In genomic region chr18:47906408-47906807, GRCh38 we compare ENCODE assay signal across 21 cellular contexts.
"Had no signal": no experiment of that assay in that cellular context is flagged by ENCODE, and none has a peak within 500 bp of the region (broad histone marks: within the 10 kb centered on the region; RNA-seq: fewer than 3 reads in every experiment).

No MANE protein-coding gene starts in this region.

- H3K27me3 Mint-ChIP-seq: dendritic cell treated with granulocyte-macrophage colony-stimulating factor and Interleukin-4, amounts not matched to agents 40 ng/mL and 50 ng/mL, for 4 days had no signal

- H3K4me3 Mint-ChIP-seq: dendritic cell treated with granulocyte-macrophage colony-stimulating factor and Interleukin-4, amounts not matched to agents 40 ng/mL and 50 ng/mL, for 4 days; mesothelial cell of epicardium; nephron progenitor cell; T-helper 2 cell treated with Interferon-gamma antibody and Interleukin-4, amounts not matched to agents 5 μg/mL and 100 μg/mL, for 36 hours; WTC11 had no signal

- H3K27ac Mint-ChIP-seq: dendritic cell treated with granulocyte-macrophage colony-stimulating factor and Interleukin-4, amounts not matched to agents 40 ng/mL and 50 ng/mL, for 4 days; mesothelial cell of epicardium; nephron progenitor cell; WTC11 had no signal

- ATAC-seq: heart right ventricle, WTC11 had no signal

- DNase-seq: activated CD4-positive, alpha-beta T cell treated with anti-CD3 and anti-CD28 coated beads for 48 hours; activated effector memory CD4-positive, alpha-beta T cell treated with Interleukin-2 at 50 U/mL for 16 hours; activated naive CD4-positive, alpha-beta T cell treated with anti-CD3 and anti-CD28 coated beads, Interleukin-2, amount 50 U/mL, for 16 hours; amniotic stem cell; effector CD8-positive, alpha-beta T cell; esophagus squamous epithelium; heart right ventricle; left lung; nephron progenitor cell; nucleus accumbens; sigmoid colon; stimulated activated CD4-positive, alpha-beta T cell treated with anti-CD3 and anti-CD28 coated beads, Interleukin-4, amount 100 ng/mL, for 4 hours; stimulated activated naive CD4-positive, alpha-beta T cell; substantia nigra; tibial artery; uterus had no signal

- FAIRE-seq: TTC549 had no signal
